Comparison of ENCODE assay signal across 15 cellular contexts in genomic region chr5:14341571-14342225, GRCh38.
DNase-seq lines count a peak whose midpoint lies in the region; ATAC-seq, FAIRE-seq and TF ChIP-seq lines count a peak whose summit lies in the region.
"Had no signal": no experiment of that assay in that cellular context is flagged by ENCODE, and none has a peak within 500 bp of the region (broad histone marks: within the 10 kb centered on the region; RNA-seq: fewer than 3 reads in every experiment).

No MANE protein-coding gene starts in this region.

- no peak for FAIRE-seq in astrocyte (lab: Jason Lieb, UNC)
- FAIRE-seq: RCC 7860 had no signal

- H3K27me3 Mint-ChIP-seq in astrocyte (ENCODE audit: low read depth, unreplicated experiment), result no peaks in the 10 kb centered on the region
- H3K27me3 Mint-ChIP-seq: stimulated activated naive CD8-positive, alpha-beta T cell treated with anti-CD3 and anti-CD28 coated beads, Interleukin-15, Interleukin-2, amounts not matched to agents 100 ng/mL and 50 ng/mL, for 24 hours had no signal

- H3K4me3 Mint-ChIP-seq in astrocyte (ENCODE audit: unreplicated experiment), result no peak overlapping the region
- H3K4me3 Mint-ChIP-seq: activated CD4-positive, alpha-beta memory T cell treated with anti-CD3 and anti-CD28 coated beads for 36 hours; mesothelial cell of epicardium; stimulated activated naive CD8-positive, alpha-beta T cell treated with anti-CD3 and anti-CD28 coated beads, Interleukin-15, Interleukin-2, amounts not matched to agents 100 ng/mL and 50 ng/mL, for 24 hours; T-helper 17 cell had no signal

- no peaks in the 10 kb centered on the region for H3K27me3 ChIP-seq in astrocyte (ENCODE audit: insufficient read depth, low read length)
- no peaks in the 10 kb centered on the region for H3K27me3 ChIP-seq in brain microvascular endothelial cell (replicated peaks)
- H3K27me3 ChIP-seq: BE2C had no signal

- H3K9me3 Mint-ChIP-seq in astrocyte (ENCODE audit: unreplicated experiment), result no peaks in the 10 kb centered on the region
- H3K9me3 Mint-ChIP-seq: activated CD4-positive, alpha-beta memory T cell treated with anti-CD3 and anti-CD28 coated beads for 36 hours; stimulated activated naive CD8-positive, alpha-beta T cell treated with anti-CD3 and anti-CD28 coated beads, Interleukin-15, Interleukin-2, amounts not matched to agents 100 ng/mL and 50 ng/mL, for 24 hours had no signal

- no peak for TF ChIP-seq CTCF in astrocyte (IDR thresholded peaks at IDR 0.05; ENCODE audit: insufficient read depth, low read depth, low read length)
- no peak for TF ChIP-seq CTCF in brain microvascular endothelial cell (IDR thresholded peaks at IDR 0.05; ENCODE audit: low read depth, low read length, missing control alignments)

- H3K4me1 ChIP-seq in astrocyte (ENCODE audit: insufficient read depth, low read length), result peaks cover 26% of the 10 kb centered on the region
- H3K4me1 ChIP-seq in mesodermal cell (ENCODE audit: control insufficient read depth, insufficient read depth, low read length, poor library complexity, severe bottlenecking), result peaks cover 5% of the 10 kb centered on the region

- no peak overlapping the region for H2AFZ ChIP-seq in astrocyte (ENCODE audit: low read depth, low read length)

- DNase-seq in astrocyte (ENCODE audit: low read depth) (no peak), brain microvascular endothelial cell (no peak), HUDEP-2 (lab: John Stamatoyannopoulos, UW; ENCODE audit: unreplicated experiment in 76 of 76) (no peak)
- DNase-seq: activated CD4-positive, alpha-beta memory T cell treated with anti-CD3 and anti-CD28 coated beads for 36 hours; stimulated activated CD4-positive, alpha-beta T cell treated with anti-CD3 and anti-CD28 coated beads, Interleukin-2, amount 100 ng/mL, for 48 hours; T-helper 17 cell had no signal

- no peak overlapping the region for H3K4me2 ChIP-seq in astrocyte (ENCODE audit: low read length)

- H3K36me3 Mint-ChIP-seq in astrocyte (ENCODE audit: low read depth, unreplicated experiment), result peaks cover 39% of the 10 kb centered on the region
- H3K36me3 Mint-ChIP-seq: activated CD4-positive, alpha-beta memory T cell treated with anti-CD3 and anti-CD28 coated beads for 36 hours had no signal

- H3K9me3 ChIP-seq in astrocyte (ENCODE audit: insufficient read depth, low read depth, low read length), result no peaks in the 10 kb centered on the region
- H3K9me3 ChIP-seq in mesodermal cell (ENCODE audit: control insufficient read depth, low read length), result no peaks in the 10 kb centered on the region
- H3K9me3 ChIP-seq: BE2C had no signal

- WGBS in mesodermal cell (ENCODE audit: insufficient coverage in 2 of 2), 2 experiments, result 66 to 91% methylated on average over 4 of the region's 4 CpGs

- H3K79me2 ChIP-seq in astrocyte (ENCODE audit: insufficient read depth, low read length), result peaks cover 97% of the 10 kb centered on the region

- H3K36me3 ChIP-seq in astrocyte (ENCODE audit: insufficient read depth, low read length), result peaks cover 64% of the 10 kb centered on the region
- peaks cover 73% of the 10 kb centered on the region for H3K36me3 ChIP-seq in mesodermal cell (ENCODE audit: control insufficient read depth, insufficient read depth, low read length)
- peaks cover 88% of the 10 kb centered on the region for H3K36me3 ChIP-seq in brain microvascular endothelial cell (replicated peaks)

- H3K4me1 Mint-ChIP-seq in astrocyte (ENCODE audit: low read depth, unreplicated experiment), result peaks cover 51% of the 10 kb centered on the region
- H3K4me1 Mint-ChIP-seq: mesothelial cell of epicardium had no signal

- in situ Hi-C loops in brain microvascular endothelial cell (cut with HindIII; ENCODE audit: low pct_ligation_motif_present, low sequenced_read_pairs), result loop anchor here (25.0 kb wide), 1 partner anchor 329 kb away; no protein-coding TSS in a partner anchor

- H4K20me1 ChIP-seq in astrocyte (ENCODE audit: insufficient read depth, low read length), result peaks cover 87% of the 10 kb centered on the region

- no peak overlapping the region for H3K27ac Mint-ChIP-seq in astrocyte (ENCODE audit: unreplicated experiment)
- H3K27ac Mint-ChIP-seq: activated CD4-positive, alpha-beta memory T cell treated with anti-CD3 and anti-CD28 coated beads for 36 hours; mesothelial cell of epicardium; stimulated activated naive CD8-positive, alpha-beta T cell treated with anti-CD3 and anti-CD28 coated beads, Interleukin-15, Interleukin-2, amounts not matched to agents 100 ng/mL and 50 ng/mL, for 24 hours; T-helper 17 cell had no signal

- no peak overlapping the region for H3K4me3 ChIP-seq in astrocyte (ENCODE audit: insufficient read depth, low read depth, low read length)
- no peak overlapping the region for H3K4me3 ChIP-seq in mesodermal cell (ENCODE audit: extremely low read depth, insufficient read depth, low read length, poor library complexity, severe bottlenecking)
- H3K4me3 ChIP-seq in brain microvascular endothelial cell (ENCODE audit: low read depth, low read length), result no peak overlapping the region

- ATAC-seq in GM18511 (IDR thresholded peaks at IDR 0.05; ENCODE audit: unreplicated experiment) (peak; percentile 16), HG02885 (IDR thresholded peaks at IDR 0.05; ENCODE audit: poor library complexity, unreplicated experiment) (peak; percentile 6), HG02763 (IDR thresholded peaks at IDR 0.05; ENCODE audit: unreplicated experiment) (no peak), HG03135 (IDR thresholded peaks at IDR 0.05; ENCODE audit: unreplicated experiment) (no peak)

- peak overlapping the region; percentile 1 for H3K9ac ChIP-seq in astrocyte (ENCODE audit: low read length)

- H3K27ac ChIP-seq in astrocyte (ENCODE audit: low read depth, low read length), result no peak overlapping the region
- H3K27ac ChIP-seq in mesodermal cell (ENCODE audit: low read depth, low read length, severe bottlenecking), result peak overlapping the region; percentile 51
- H3K27ac ChIP-seq in brain microvascular endothelial cell, result no peak overlapping the region

Comparison
In these comparisons a context has a peak if more than half of its experiments do, and no peak if none do; other contexts are left out.
1. ATAC-seq: peak in GM18511 (single experiment) and HG02885 (single experiment); none in HG02763 (single experiment) and HG03135 (single experiment).